ENCODE assay signal across 8 cellular contexts in genomic region chr5:109921735-109922395, GRCh38.
DNase-seq lines count a peak whose midpoint lies in the region; ATAC-seq and TF ChIP-seq lines count a peak whose summit lies in the region.

No MANE protein-coding gene starts in this region.

- no peaks in the 10 kb centered on the region for H3K9me3 Mint-ChIP-seq in effector memory CD8-positive, alpha-beta T cell

- H3K27me3 ChIP-seq in WERI-Rb-1 (ENCODE audit: insufficient read depth, low read depth, severe bottlenecking) (no peaks in the 10 kb centered on the region), upper lobe of right lung (no peaks in the 10 kb centered on the region)

- TF ChIP-seq POLR2A in GM18505 (IDR thresholded peaks at IDR 0.05; ENCODE audit: borderline replicate concordance, extremely low read depth, insufficient read depth, insufficient read length), result no peak

- no peaks in the 10 kb centered on the region for H3K36me3 Mint-ChIP-seq in effector memory CD8-positive, alpha-beta T cell (ENCODE audit: insufficient read depth)

- ATAC-seq in effector memory CD8-positive, alpha-beta T cell (replicated peaks), result peak; percentile 79
- peak; percentile 92 for ATAC-seq in upper lobe of right lung
- no peak for ATAC-seq in HG03095 (IDR thresholded peaks at IDR 0.05; ENCODE audit: unreplicated experiment)
- ATAC-seq in GM18505 (IDR thresholded peaks at IDR 0.05; ENCODE audit: unreplicated experiment), result no peak

- H3K27ac ChIP-seq in WERI-Rb-1 (peak overlapping the region; percentile 71), upper lobe of right lung (no peak overlapping the region)

- H3K27me3 Mint-ChIP-seq in effector memory CD8-positive, alpha-beta T cell, result peaks cover 0 to 10% of the 10 kb centered on the region in 2 donors

- H3K4me1 ChIP-seq in upper lobe of right lung, result no peaks in the 10 kb centered on the region

- H3K9me3 ChIP-seq in WERI-Rb-1 (ENCODE audit: severe bottlenecking) (no peaks in the 10 kb centered on the region), upper lobe of right lung (no peaks in the 10 kb centered on the region)

- peak; percentile 13; the same call in 1 of the 2 replicates for TF ChIP-seq CTCF in WERI-Rb-1 (IDR thresholded peaks at IDR 0.05; ENCODE audit: low read depth, low read length)
- TF ChIP-seq CTCF in upper lobe of right lung (IDR thresholded peaks at IDR 0.05), result no peak

- peak overlapping the region; percentile 36 to 52 for H3K4me3 Mint-ChIP-seq in effector memory CD8-positive, alpha-beta T cell

- H3K27ac Mint-ChIP-seq in effector memory CD8-positive, alpha-beta T cell, result peak overlapping the region; percentile 0 to 93

- H3K36me3 ChIP-seq in WERI-Rb-1, result peaks cover 43% of the 10 kb centered on the region
- no peaks in the 10 kb centered on the region for H3K36me3 ChIP-seq in upper lobe of right lung

- intact Hi-C loops in upper lobe of right lung (cut with DNase I), result no loop called here

- peaks cover 16 to 17% of the 10 kb centered on the region in 2 donors for H3K4me1 Mint-ChIP-seq in effector memory CD8-positive, alpha-beta T cell (ENCODE audit: low read depth in 2 of 2)

- peak overlapping the region; percentile 14 for H3K4me3 ChIP-seq in WERI-Rb-1 (ENCODE audit: low read depth, low read length)
- H3K4me3 ChIP-seq in upper lobe of right lung, result no peak overlapping the region

- peak; percentile 27 to 87 (median 70) for DNase-seq in stimulated activated naive CD4-positive, alpha-beta T cell (lab: John Stamatoyannopoulos, UW)
- no peak for DNase-seq in stimulated activated naive CD4-positive, alpha-beta T cell treated with Interleukin-2 at 50 U/mL for 16 hours (lab: John Stamatoyannopoulos, UW)
- peak; percentile 84 for DNase-seq in WERI-Rb-1
- DNase-seq in effector memory CD8-positive, alpha-beta T cell, result peak; percentile 4 to 25 (median 11)
- peak; percentile 80 for DNase-seq in upper lobe of right lung
- DNase-seq in RKO (ENCODE audit: low spot score), result no peak

Comparison
In these comparisons a context has a peak if more than half of its experiments do, and no peak if none do; other contexts are left out.
1. DNase-seq: peak in stimulated activated naive CD4-positive, alpha-beta T cell (6 of 6), WERI-Rb-1 (single experiment), effector memory CD8-positive, alpha-beta T cell (3 of 3) and upper lobe of right lung (single experiment); none in stimulated activated naive CD4-positive, alpha-beta T cell treated with Interleukin-2 at 50 U/mL for 16 hours (single experiment) and RKO (single experiment).
2. ATAC-seq: peak in effector memory CD8-positive, alpha-beta T cell (single experiment) and upper lobe of right lung (single experiment); none in HG03095 (single experiment) and GM18505 (single experiment).